8 cellular contexts compared by ENCODE assay signal in genomic region chr12:112419269-112420133, GRCh38. TPM values are rescaled to one million over a fixed set of nuclear protein-coding genes. Genes with fewer than 3 reads are reported as not detected.
DNase-seq lines count a peak whose midpoint lies in the region; ATAC-seq and TF ChIP-seq lines count a peak whose summit lies in the region.

No MANE protein-coding gene starts in this region.

- peaks cover 12% of the 10 kb centered on the region for H3K36me3 Mint-ChIP-seq in activated CD4-positive, alpha-beta T cell treated with anti-CD3 and anti-CD28 coated beads, Interleukin-2, amount 10 ng/mL, durations not matched to agents 7 days and 5 days (ENCODE audit: low read depth)

- H3K27me3 ChIP-seq in Panc1 (ENCODE audit: control insufficient read depth, insufficient read depth, low read length) = no peaks in the 10 kb centered on the region

- no peaks in the 10 kb centered on the region for H3K27me3 Mint-ChIP-seq in activated CD4-positive, alpha-beta T cell treated with anti-CD3 and anti-CD28 coated beads, Interleukin-2, amount 10 ng/mL, durations not matched to agents 7 days and 5 days
- H3K27me3 Mint-ChIP-seq in stimulated activated naive CD8-positive, alpha-beta T cell treated with anti-CD3 and anti-CD28 coated beads, Interleukin-15, amount 100 ng/mL, for 72 hours = no peaks in the 10 kb centered on the region

- peak; percentile 31 for ATAC-seq in HG02938 (IDR thresholded peaks at IDR 0.05; ENCODE audit: unreplicated experiment)
- ATAC-seq in Panc1 = peak; percentile 69
- peak; percentile 77 for ATAC-seq in stimulated activated naive CD8-positive, alpha-beta T cell treated with anti-CD3 and anti-CD28 coated beads, Interleukin-15, amount 100 ng/mL, for 72 hours

- in situ Hi-C loops in Panc1 (cut with HindIII; ENCODE audit: low pct_unique_long_range_greater_than_20kb, low sequenced_read_pairs) = no loop called here

- peak overlapping the region; percentile 92 for H3K27ac ChIP-seq in Panc1 (ENCODE audit: low read length)

- TSS peak; percentile 72 for BruUV-seq in Panc1 (replicated peaks; lab: Mats Ljungman, UMichigan)

- DNase-seq in activated CD4-positive, alpha-beta T cell treated with anti-CD3 and anti-CD28 coated beads, Interleukin-2, amount 10 ng/mL, durations not matched to agents 7 days and 5 days = peak; percentile 29
- DNase-seq in activated CD4-positive, alpha-beta T cell treated with anti-CD3 and anti-CD28 coated beads for 1 hour = no peak
- DNase-seq in Panc1 (ENCODE audit: low read depth, low spot score) (no peak), cerebellar cortex (ENCODE audit: low spot score) (peak; percentile 26), left kidney (ENCODE audit: low read depth, low spot score) (peak; percentile 75)
- DNase-seq in stimulated activated naive CD8-positive, alpha-beta T cell treated with anti-CD3 and anti-CD28 coated beads, Interleukin-15, amount 100 ng/mL, for 72 hours = no peak
- DNase-seq in stimulated activated CD4-positive, alpha-beta T cell treated with anti-CD3 and anti-CD28 coated beads, Interleukin-1b, Interleukin-23, amount 100 ng/mL, for 48 hours = no peak

- peak overlapping the region; percentile 89 for H3K4me3 Mint-ChIP-seq in activated CD4-positive, alpha-beta T cell treated with anti-CD3 and anti-CD28 coated beads, Interleukin-2, amount 10 ng/mL, durations not matched to agents 7 days and 5 days
- peak overlapping the region; percentile 94 to 98 for H3K4me3 Mint-ChIP-seq in stimulated activated naive CD8-positive, alpha-beta T cell treated with anti-CD3 and anti-CD28 coated beads, Interleukin-15, amount 100 ng/mL, for 72 hours

- peak overlapping the region; percentile 90 for H3K27ac Mint-ChIP-seq in activated CD4-positive, alpha-beta T cell treated with anti-CD3 and anti-CD28 coated beads, Interleukin-2, amount 10 ng/mL, durations not matched to agents 7 days and 5 days
- peak overlapping the region; percentile 98 for H3K27ac Mint-ChIP-seq in stimulated activated naive CD8-positive, alpha-beta T cell treated with anti-CD3 and anti-CD28 coated beads, Interleukin-15, amount 100 ng/mL, for 72 hours

- H3K4me3 ChIP-seq in Panc1 (ENCODE audit: low read depth in 2 of 2, low read length in 2 of 2) = peak overlapping the region; percentile 89 to 94

- 0 out of 2 replicates have a peak, but pooled peaks cover 3% of the 10 kb centered on the region for H3K4me1 ChIP-seq in Panc1 (ENCODE audit: control insufficient read depth, insufficient read depth, low read length)

- H3K36me3 ChIP-seq in Panc1 (ENCODE audit: control insufficient read depth, insufficient read depth, low read length) = no peaks in the 10 kb centered on the region; the same call in 1 of the 2 replicates

- no peaks in the 10 kb centered on the region for H3K9me3 Mint-ChIP-seq in activated CD4-positive, alpha-beta T cell treated with anti-CD3 and anti-CD28 coated beads, Interleukin-2, amount 10 ng/mL, durations not matched to agents 7 days and 5 days
- H3K9me3 Mint-ChIP-seq in stimulated activated naive CD8-positive, alpha-beta T cell treated with anti-CD3 and anti-CD28 coated beads, Interleukin-15, amount 100 ng/mL, for 72 hours = no peaks in the 10 kb centered on the region

- CTCF ChIA-PET in activated CD4-positive, alpha-beta T cell treated with anti-CD3 and anti-CD28 coated beads, Interleukin-2, amount 10 ng/mL, durations not matched to agents 7 days and 5 days (lab: Charles Lee) = no interaction called here
- CTCF ChIA-PET in Panc1 (lab: Charles Lee) = interaction anchor here (0.7 kb wide), 1 partner anchor 360 kb away, joined by 3 read pairs; no protein-coding TSS in a partner anchor

- intact Hi-C loops in Panc1 (cut with micrococcal nuclease; ENCODE audit: unreplicated experiment) = no loop called here

- H3K9me3 ChIP-seq in Panc1 (ENCODE audit: control insufficient read depth, insufficient read depth, low read depth, low read length) = no peaks in the 10 kb centered on the region

- H3K4me1 Mint-ChIP-seq in activated CD4-positive, alpha-beta T cell treated with anti-CD3 and anti-CD28 coated beads, Interleukin-2, amount 10 ng/mL, durations not matched to agents 7 days and 5 days = peaks cover 47% of the 10 kb centered on the region
- H3K4me1 Mint-ChIP-seq in stimulated activated naive CD8-positive, alpha-beta T cell treated with anti-CD3 and anti-CD28 coated beads, Interleukin-15, amount 100 ng/mL, for 72 hours = peaks cover 43% of the 10 kb centered on the region

- POLR2A ChIA-PET in activated CD4-positive, alpha-beta T cell treated with anti-CD3 and anti-CD28 coated beads, Interleukin-2, amount 10 ng/mL, durations not matched to agents 7 days and 5 days (lab: Charles Lee) = no interaction called here
- POLR2A ChIA-PET in Panc1 (lab: Charles Lee) = no interaction called here

- TF ChIP-seq CTCF in Panc1 (IDR thresholded peaks at IDR 0.05) = peak; percentile 55

RNA-seq across cellular contexts. Expression of gene PTPN11, which starts 0.8 kb away (rescaled TPM):
- total RNA-seq in activated CD4-positive, alpha-beta T cell treated with anti-CD3 and anti-CD28 coated beads, Interleukin-2, amount 10 ng/mL, durations not matched to agents 7 days and 5 days = 10 to 100 TPM; 79.2 to 84.4 TPM
- 139 TPM for total RNA-seq in Panc1 (2021; ENCODE audit: unreplicated experiment)
- 59.8 TPM for polyA plus RNA-seq in Panc1 (2012; ENCODE audit: insufficient read length)

RNA-seq across cellular contexts. Expression of gene RPL6, which starts 10.1 kb away (rescaled TPM):
- total RNA-seq in activated CD4-positive, alpha-beta T cell treated with anti-CD3 and anti-CD28 coated beads, Interleukin-2, amount 10 ng/mL, durations not matched to agents 7 days and 5 days = 1,000 to 10,000 TPM; 1,236 to 1,343 TPM
- total RNA-seq in Panc1 (2021; ENCODE audit: unreplicated experiment) = 969 TPM
- polyA plus RNA-seq in Panc1 (2012; ENCODE audit: insufficient read length) = 707 TPM

RNA-seq across cellular contexts. Expression of gene HECTD4, which starts 37.3 kb away (rescaled TPM):
- total RNA-seq in activated CD4-positive, alpha-beta T cell treated with anti-CD3 and anti-CD28 coated beads, Interleukin-2, amount 10 ng/mL, durations not matched to agents 7 days and 5 days = 10 to 100 TPM; 43.2 to 44.7 TPM
- 51.3 TPM for total RNA-seq in Panc1 (2021; ENCODE audit: unreplicated experiment)
- polyA plus RNA-seq in Panc1 (2012; ENCODE audit: insufficient read length) = 48.4 TPM

Comparison
In these comparisons a context has a peak if more than half of its experiments do, and no peak if none do; other contexts are left out.
1. DNase-seq: peak in activated CD4-positive, alpha-beta T cell treated with anti-CD3 and anti-CD28 coated beads, Interleukin-2, amount 10 ng/mL, durations not matched to agents 7 days and 5 days (single experiment), cerebellar cortex (single experiment) and left kidney (single experiment); none in activated CD4-positive, alpha-beta T cell treated with anti-CD3 and anti-CD28 coated beads for 1 hour (single experiment), Panc1 (single experiment), stimulated activated naive CD8-positive, alpha-beta T cell treated with anti-CD3 and anti-CD28 coated beads, Interleukin-15, amount 100 ng/mL, for 72 hours (0 of 2) and stimulated activated CD4-positive, alpha-beta T cell treated with anti-CD3 and anti-CD28 coated beads, Interleukin-1b, Interleukin-23, amount 100 ng/mL, for 48 hours (single experiment).
2. Peak in every context shown above with its lines, with median percentiles within 50 percentile points of each other: ATAC-seq.